Comparison of ENCODE assay signal across 1 cellular context in the genomic region with DNA sequence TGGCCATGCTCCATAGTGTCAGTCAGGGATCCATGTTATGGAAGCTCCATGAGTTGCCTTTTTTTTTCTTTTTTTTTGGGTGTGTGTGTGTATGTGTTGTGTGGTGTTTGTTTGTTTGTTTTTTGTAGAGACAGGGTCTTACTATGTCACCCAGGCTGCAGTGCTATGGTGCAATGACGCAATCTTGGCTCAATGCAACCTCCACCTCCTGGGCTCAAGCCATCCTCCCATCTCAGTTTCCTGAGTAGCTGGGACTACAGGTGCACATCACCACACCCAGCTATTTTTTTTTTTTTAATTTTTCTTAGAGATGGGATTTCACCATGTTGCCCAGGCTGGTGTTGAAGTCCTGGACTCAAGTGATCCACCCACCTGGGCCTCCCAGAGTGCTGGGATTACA.
TF ChIP-seq lines count a peak whose summit lies in the region.

No MANE protein-coding gene starts in this region.

TF ChIP-seq in H1, 55 proteins besides CTCF, POLR2A, EP300 and RAD21:
- TF ChIP-seq CEBPB (IDR thresholded peaks at IDR 0.05; ENCODE audit: low read depth, low read length): peak; percentile 36; the same call in 1 of the 2 replicates
- TF ChIP-seq KDM4A (IDR thresholded peaks at IDR 0.05; ENCODE audit: low read depth, low read length, severe bottlenecking): no peak
